20 cellular contexts compared by ENCODE assay signal in genomic region chr7:36244429-36244828, GRCh38.
"Had no signal": no experiment of that assay in that cellular context is flagged by ENCODE, and none has a peak within 500 bp of the region (broad histone marks: within the 10 kb centered on the region; RNA-seq: fewer than 3 reads in every experiment).

No MANE protein-coding gene starts in this region.

- H3K27me3 ChIP-seq: esophagus squamous epithelium, left lung, neutrophil, pancreas, right atrium auricular region, sigmoid colon, stomach, transverse colon had no signal

- H3K27ac ChIP-seq: left lung, lower lobe of right lung, neutrophil, pancreas, right atrium auricular region, stomach, transverse colon had no signal

- H3K36me3 ChIP-seq: lower lobe of right lung, pancreas, right atrium auricular region, transverse colon had no signal

- H3K4me1 ChIP-seq: left lung, lower lobe of right lung, pancreas, stomach, transverse colon had no signal

- DNase-seq: dermis blood vessel endothelial cell; effector memory CD4-positive, alpha-beta T cell; erythroblast; esophagus squamous epithelium; head of caudate nucleus; kidney; left lung; lower lobe of right lung; natural killer cell; pancreas; sigmoid colon; stimulated activated CD4-positive, alpha-beta T cell treated with anti-CD3 and anti-CD28 coated beads, Interleukin-2, amount 100 ng/mL, for 24 hours; stimulated activated CD4-positive, alpha-beta T cell treated with anti-CD3 and anti-CD28 coated beads, Interleukin-4, amount 100 ng/mL, for 24 hours; stimulated activated naive CD4-positive, alpha-beta T cell treated with Interleukin-2 at 50 U/mL for 16 hours; stomach; transverse colon had no signal

- H3K9me3 ChIP-seq: esophagus squamous epithelium, left lung, lower lobe of right lung, neutrophil, pancreas, right atrium auricular region, sigmoid colon, stomach, transverse colon had no signal

- ATAC-seq: left lung; lower lobe of right lung; natural killer cell; pancreas; stimulated activated effector memory CD8-positive, alpha-beta T cell treated with anti-CD3 and anti-CD28 coated beads, Interleukin-12 subunit alpha, Interleukin-12 subunit beta, amount 100 ng/mL, for 72 hours had no signal

- H3K4me3 ChIP-seq: coronary artery, esophagus squamous epithelium, left lung, lower lobe of right lung, pancreas, right atrium auricular region, sigmoid colon, stomach, transverse colon had no signal
